Comparison of ENCODE assay signal across 13 cellular contexts in genomic region chr1:214454619-214455396, GRCh38.
DNase-seq lines count a peak whose midpoint lies in the region; ATAC-seq, FAIRE-seq and TF ChIP-seq lines count a peak whose summit lies in the region.
"Had no signal": no experiment of that assay in that cellular context is flagged by ENCODE, and none has a peak within 500 bp of the region (broad histone marks: within the 10 kb centered on the region; RNA-seq: fewer than 3 reads in every experiment).

No MANE protein-coding gene starts in this region.

- H3K4me3 Mint-ChIP-seq in Caco-2 (ENCODE audit: unreplicated experiment), result no peak overlapping the region
- peak overlapping the region; percentile 6 for H3K4me3 Mint-ChIP-seq in activated T-helper 2 cell treated with anti-CD3 and anti-CD28 coated beads, Interferon-gamma antibody, Interleukin-2, Interleukin-4, amounts not matched to agents 10 μg/mL and 5 μg/mL and 100 μg/mL, durations not matched to agents 14 hours and 24 hours and 36 hours (ENCODE audit: low read depth)
- no peak overlapping the region for H3K4me3 Mint-ChIP-seq in naive thymus-derived CD8-positive, alpha-beta T cell
- H3K4me3 Mint-ChIP-seq: memory B cell had no signal

- H3K4me1 ChIP-seq in Caco-2 (peaks cover 38% of the 10 kb centered on the region), keratinocyte (ENCODE audit: control insufficient read depth, extremely low read depth, insufficient read depth, low read length) (peaks cover 69% of the 10 kb centered on the region), testis (no peaks in the 10 kb centered on the region)

- TF ChIP-seq CTCF in Caco-2 (IDR thresholded peaks at IDR 0.05; ENCODE audit: insufficient read depth in 1 of 2, low read depth in 1 of 2, low read length in 1 of 2, severe bottlenecking in 1 of 2, unreplicated experiment in 1 of 2) (no peak), keratinocyte (optimal IDR thresholded peaks at IDR 0.05 in 1 of 3, IDR thresholded peaks at IDR 0.05 in 1 of 3, conservative IDR thresholded peaks at IDR 0.05 in 1 of 3; ENCODE audit: extremely low read depth in 1 of 3, insufficient read depth in 2 of 3, low read length in 3 of 3) (no peak), testis (IDR thresholded peaks at IDR 0.05) (no peak)

- POLR2A ChIA-PET in Caco-2 (lab: Charles Lee), result interaction anchor here (0.8 kb wide), 1 partner anchor 97 kb away, joined by 3 read pairs; the partner anchor contains the start of gene PTPN14
- POLR2A ChIA-PET in naive thymus-derived CD8-positive, alpha-beta T cell (lab: Charles Lee), result no interaction called here

- dilution Hi-C loops in keratinocyte (cut with MboI; ENCODE audit: extremely low pct_ligation_motif_present, low sequenced_read_pairs), result no loop called here

- no peaks in the 10 kb centered on the region for H3K9me3 ChIP-seq in Caco-2
- no peaks in the 10 kb centered on the region for H3K9me3 ChIP-seq in keratinocyte (ENCODE audit: control insufficient read depth, low read depth, low read length)
- no peaks in the 10 kb centered on the region for H3K9me3 ChIP-seq in testis

- CTCF ChIA-PET in Caco-2 (lab: Charles Lee), result no interaction called here

- peaks cover 6% of the 10 kb centered on the region for H3K9me1 ChIP-seq in keratinocyte (ENCODE audit: control insufficient read depth, extremely low read depth, insufficient read depth, low read length)

- no peaks in the 10 kb centered on the region for H4K20me1 ChIP-seq in keratinocyte (ENCODE audit: control insufficient read depth, extremely low read depth, insufficient read depth, low read length)

- H3K9me3 Mint-ChIP-seq in Caco-2 (ENCODE audit: unreplicated experiment), result no peaks in the 10 kb centered on the region
- H3K9me3 Mint-ChIP-seq in activated T-helper 2 cell treated with anti-CD3 and anti-CD28 coated beads, Interferon-gamma antibody, Interleukin-2, Interleukin-4, amounts not matched to agents 10 μg/mL and 5 μg/mL and 100 μg/mL, durations not matched to agents 14 hours and 24 hours and 36 hours, result no peaks in the 10 kb centered on the region
- no peaks in the 10 kb centered on the region for H3K9me3 Mint-ChIP-seq in naive thymus-derived CD8-positive, alpha-beta T cell
- H3K9me3 Mint-ChIP-seq: memory B cell had no signal

- H3K27me3 ChIP-seq in Caco-2 (replicated peaks; ENCODE audit: control insufficient read depth, insufficient read depth, low read length) (no peaks in the 10 kb centered on the region), keratinocyte (ENCODE audit: control insufficient read depth, extremely low read depth, insufficient read depth, low read length) (no peaks in the 10 kb centered on the region), testis (no peaks in the 10 kb centered on the region)

- no TSS peak for BruUV-seq in Caco-2 (replicated peaks; lab: Mats Ljungman, UMichigan)

- peak overlapping the region; percentile 15 for H3K27ac Mint-ChIP-seq in Caco-2 (ENCODE audit: unreplicated experiment)
- peak overlapping the region; percentile 81 for H3K27ac Mint-ChIP-seq in activated T-helper 2 cell treated with anti-CD3 and anti-CD28 coated beads, Interferon-gamma antibody, Interleukin-2, Interleukin-4, amounts not matched to agents 10 μg/mL and 5 μg/mL and 100 μg/mL, durations not matched to agents 14 hours and 24 hours and 36 hours
- H3K27ac Mint-ChIP-seq in naive thymus-derived CD8-positive, alpha-beta T cell, result no peak overlapping the region
- H3K27ac Mint-ChIP-seq: memory B cell had no signal

- peak overlapping the region; percentile 77 for H3K4me2 ChIP-seq in keratinocyte (ENCODE audit: control insufficient read depth, extremely low read depth, insufficient read depth, low read depth, low read length)

- H3K27me3 Mint-ChIP-seq in Caco-2 (ENCODE audit: insufficient read depth, unreplicated experiment), result no peaks in the 10 kb centered on the region
- no peaks in the 10 kb centered on the region for H3K27me3 Mint-ChIP-seq in activated T-helper 2 cell treated with anti-CD3 and anti-CD28 coated beads, Interferon-gamma antibody, Interleukin-2, Interleukin-4, amounts not matched to agents 10 μg/mL and 5 μg/mL and 100 μg/mL, durations not matched to agents 14 hours and 24 hours and 36 hours (ENCODE audit: low read depth)
- H3K27me3 Mint-ChIP-seq in naive thymus-derived CD8-positive, alpha-beta T cell, result peaks cover 0 to 7% (median 4%) of the 10 kb centered on the region in 5 donors

- peaks cover 85% of the 10 kb centered on the region for H3K79me2 ChIP-seq in keratinocyte (ENCODE audit: control insufficient read depth, insufficient read depth, low read length)

- no peak for DNase-seq in Caco-2
- DNase-seq in M059J (ENCODE audit: low read depth), result peak; percentile 93
- DNase-seq in activated T-helper 2 cell treated with anti-CD3 and anti-CD28 coated beads, Interferon-gamma antibody, Interleukin-2, Interleukin-4, amounts not matched to agents 10 μg/mL and 5 μg/mL and 100 μg/mL, durations not matched to agents 14 hours and 24 hours and 36 hours (ENCODE audit: low spot score), result no peak
- DNase-seq in keratinocyte (ENCODE audit: low read depth, low spot score), result no peak
- DNase-seq in iPS-NIHi7 (ENCODE audit: extremely low spot score), result no peak
- DNase-seq in naive thymus-derived CD8-positive, alpha-beta T cell, result no peak
- DNase-seq in testis, result no peak
- DNase-seq: activated effector memory CD4-positive, alpha-beta T cell treated with Interleukin-2 at 50 U/mL for 16 hours; DMS153; NCI-H1436 treated with DMSO at 0.1 percent for 48 hours; stimulated activated CD4-positive, alpha-beta T cell treated with anti-CD3 and anti-CD28 coated beads, Interleukin-1b, Interleukin-23, amount 100 ng/mL, for 48 hours had no signal

- H3K36me3 Mint-ChIP-seq in Caco-2 (ENCODE audit: insufficient read depth, unreplicated experiment), result peaks cover 49% of the 10 kb centered on the region
- H3K36me3 Mint-ChIP-seq in activated T-helper 2 cell treated with anti-CD3 and anti-CD28 coated beads, Interferon-gamma antibody, Interleukin-2, Interleukin-4, amounts not matched to agents 10 μg/mL and 5 μg/mL and 100 μg/mL, durations not matched to agents 14 hours and 24 hours and 36 hours (ENCODE audit: low read depth), result peaks cover 52% of the 10 kb centered on the region
- H3K36me3 Mint-ChIP-seq in naive thymus-derived CD8-positive, alpha-beta T cell, result no peaks in the 10 kb centered on the region
- H3K36me3 Mint-ChIP-seq: memory B cell had no signal

- 61% methylated on average over 3 of the region's 3 CpGs for WGBS in testis, 2 donors

- peak overlapping the region; percentile 28 for H3K9ac ChIP-seq in keratinocyte (ENCODE audit: control insufficient read depth, extremely low read depth, insufficient read depth, low read length)

- no peak overlapping the region for H2AFZ ChIP-seq in keratinocyte (ENCODE audit: control insufficient read depth, low read length)

- FAIRE-seq in keratinocyte (lab: Jason Lieb, UNC), result peak; percentile 90

- intact Hi-C loops in Caco-2 (cut with micrococcal nuclease; ENCODE audit: unreplicated experiment), result no loop called here
- intact Hi-C loops in activated T-helper 2 cell treated with anti-CD3 and anti-CD28 coated beads, Interferon-gamma antibody, Interleukin-2, Interleukin-4, amounts not matched to agents 10 μg/mL and 5 μg/mL and 100 μg/mL, durations not matched to agents 14 hours and 24 hours and 36 hours (cut with micrococcal nuclease), result loop anchor here (5.0 kb wide), 1 partner anchor 52 kb away; no protein-coding TSS in a partner anchor
- intact Hi-C loops in testis (cut with DNase I; ENCODE audit: low total_unique reads), result no loop called here

- H3K4me3 ChIP-seq in Caco-2 (ENCODE audit: low read depth, low read length) (no peak overlapping the region), keratinocyte (ENCODE audit: control insufficient read depth in 2 of 3, extremely low read depth in 1 of 3, insufficient read depth in 2 of 3, low read depth in 1 of 3, low read length in 3 of 3) (peak overlapping the region in 2 of 3 experiments; percentile 22 to 39), testis (no peak overlapping the region)

- no peak for ATAC-seq in naive thymus-derived CD8-positive, alpha-beta T cell
- ATAC-seq in HG03175 (IDR thresholded peaks at IDR 0.05; ENCODE audit: unreplicated experiment), result no peak

- TF ChIP-seq POLR2A in testis (IDR thresholded peaks at IDR 0.05), result no peak

- peaks cover 3% of the 10 kb centered on the region; the same call in 1 of the 2 replicates for H3K36me3 ChIP-seq in Caco-2 (ENCODE audit: control insufficient read depth, insufficient read depth, low read length)
- peaks cover 1 to 4% of the 10 kb centered on the region in 2 experiments for H3K36me3 ChIP-seq in keratinocyte (ENCODE audit: control insufficient read depth in 2 of 2, extremely low read depth in 1 of 2, insufficient read depth in 2 of 2, low read length in 2 of 2)
- H3K36me3 ChIP-seq in testis (ENCODE audit: low read depth, missing control alignments), result no peaks in the 10 kb centered on the region

- H3K4me1 Mint-ChIP-seq in Caco-2 (ENCODE audit: low read depth, unreplicated experiment), result peaks cover 25% of the 10 kb centered on the region
- peaks cover 80% of the 10 kb centered on the region for H3K4me1 Mint-ChIP-seq in activated T-helper 2 cell treated with anti-CD3 and anti-CD28 coated beads, Interferon-gamma antibody, Interleukin-2, Interleukin-4, amounts not matched to agents 10 μg/mL and 5 μg/mL and 100 μg/mL, durations not matched to agents 14 hours and 24 hours and 36 hours (ENCODE audit: low read depth)
- peaks cover 0 to 10% (median 0%) of the 10 kb centered on the region in 4 donors for H3K4me1 Mint-ChIP-seq in naive thymus-derived CD8-positive, alpha-beta T cell
- H3K4me1 Mint-ChIP-seq: memory B cell had no signal

- H3K27ac ChIP-seq in keratinocyte (ENCODE audit: control insufficient read depth, insufficient read depth, low read length), result peak overlapping the region; percentile 59
- no peak overlapping the region for H3K27ac ChIP-seq in testis

Comparison
In these comparisons a context has a peak if more than half of its experiments do, and no peak if none do; other contexts are left out.
1. H3K4me3 ChIP-seq: peak in keratinocyte (2 of 3); none in Caco-2 (single experiment) and testis (0 of 2).
2. H3K27ac Mint-ChIP-seq: peak in Caco-2 (single experiment) and activated T-helper 2 cell treated with anti-CD3 and anti-CD28 coated beads, Interferon-gamma antibody, Interleukin-2, Interleukin-4, amounts not matched to agents 10 μg/mL and 5 μg/mL and 100 μg/mL, durations not matched to agents 14 hours and 24 hours and 36 hours (single experiment); none in naive thymus-derived CD8-positive, alpha-beta T cell (0 of 10).